In genomic region chr1:161082996-161083742, GRCh38 we compare ENCODE assay signal across 11 cellular contexts. TPM values are rescaled to one million over a fixed set of nuclear protein-coding genes. Genes with fewer than 3 reads are reported as not detected.
DNase-seq lines count a peak whose midpoint lies in the region; ATAC-seq and TF ChIP-seq lines count a peak whose summit lies in the region.
"Had no signal": no experiment of that assay in that cellular context is flagged by ENCODE, and none has a peak within 500 bp of the region (broad histone marks: within the 10 kb centered on the region; RNA-seq: fewer than 3 reads in every experiment).

No MANE protein-coding gene starts in this region.

- H3K36me3 Mint-ChIP-seq in WTC11: no peaks in the 10 kb centered on the region

- H2AFZ ChIP-seq in hepatocyte: peak overlapping the region; percentile 22

- no peaks in the 10 kb centered on the region for H3K9me3 Mint-ChIP-seq in WTC11

- H4K20me1 ChIP-seq in hepatocyte (ENCODE audit: insufficient read depth, poor library complexity, severe bottlenecking): no peaks in the 10 kb centered on the region

- no peaks in the 10 kb centered on the region for H3K9me2 ChIP-seq in hepatocyte (replicated peaks; ENCODE audit: insufficient read depth)

- H3K27me3 Mint-ChIP-seq in WTC11 (ENCODE audit: low read depth): no peaks in the 10 kb centered on the region; the same call in 1 of the 2 replicates

- no peak for TF ChIP-seq POLR2A in thyroid gland (IDR thresholded peaks at IDR 0.05)

- CTCF ChIA-PET in WTC11 (lab: Charles Lee): interaction anchor here (0.5 to 1.9 kb wide), 3 partner anchors 11 to 62 kb away, joined by 3 to 6 read pairs (median 4); partner anchors contain the start of gene F11R

- intact Hi-C loops in thyroid gland (cut with DNase I): no loop called here

- H3K4me3 Mint-ChIP-seq in WTC11: no peak overlapping the region

- H3K27ac Mint-ChIP-seq in WTC11: no peak overlapping the region

- 35% methylated on average over 8 of the region's 8 CpGs for WGBS in hepatocyte (ENCODE audit: low lambda C conversion rate, missing lambda C conversion rate)
- 45 to 56% methylated on average over 6 to 8 of the region's 8 CpGs for WGBS in thyroid gland, 2 donors

- H3K4me1 ChIP-seq in hepatocyte (ENCODE audit: insufficient read depth): peaks cover 35% of the 10 kb centered on the region
- H3K4me1 ChIP-seq in thyroid gland: peaks cover 0 to 11% of the 10 kb centered on the region in 2 donors

- H3K4me1 Mint-ChIP-seq in WTC11: peaks cover 41% of the 10 kb centered on the region

- H3K4me2 ChIP-seq in hepatocyte: peak overlapping the region; percentile 73

- peak overlapping the region; percentile 99 for H3K27ac ChIP-seq in hepatocyte
- peak overlapping the region in 1 of 3 donors; percentile 45 for H3K27ac ChIP-seq in thyroid gland
- H3K27ac ChIP-seq: 22Rv1, neutrophil had no signal

- H3K9me3 ChIP-seq in hepatocyte (ENCODE audit: low read depth) (no peaks in the 10 kb centered on the region), thyroid gland (no peaks in the 10 kb centered on the region)
- H3K9me3 ChIP-seq: neutrophil had no signal

- DNase-seq in DMS 273 (lab: John Stamatoyannopoulos, UW; ENCODE audit: unreplicated experiment): peak; percentile 20
- no peak for DNase-seq in DMS 273 treated with DMSO at 0.1 percent for 48 hours (lab: John Stamatoyannopoulos, UW)
- no peak for DNase-seq in WTC11 (ENCODE audit: low spot score)
- peak; percentile 94 for DNase-seq in hepatocyte (ENCODE audit: low spot score)
- DNase-seq in thyroid gland: peak; percentile 45 to 51
- DNase-seq in T-helper 1 cell: no peak
- DNase-seq in NCI-H1092 treated with DMSO at 0.1 percent for 48 hours (lab: John Stamatoyannopoulos, UW): no peak

- H3K79me2 ChIP-seq in hepatocyte: peaks cover 9% of the 10 kb centered on the region

- H3K4me3 ChIP-seq in hepatocyte: no peak overlapping the region
- no peak overlapping the region for H3K4me3 ChIP-seq in thyroid gland (replicated peaks in 1 of 3)

- POLR2A ChIA-PET in WTC11 (lab: Charles Lee): no interaction called here

- H3K36me3 ChIP-seq in hepatocyte (replicated peaks; ENCODE audit: insufficient read depth, low read depth): no peaks in the 10 kb centered on the region
- H3K36me3 ChIP-seq in thyroid gland: no peaks in the 10 kb centered on the region
- H3K36me3 ChIP-seq: neutrophil had no signal

- no peak; the same call in none of the 2 replicates for ATAC-seq in WTC11
- ATAC-seq in HG03571 (IDR thresholded peaks at IDR 0.05; ENCODE audit: unreplicated experiment): no peak

- TF ChIP-seq CTCF in WTC11 (IDR thresholded peaks at IDR 0.05) (no peak), hepatocyte (IDR thresholded peaks at IDR 0.05; ENCODE audit: poor library complexity) (no peak), thyroid gland (IDR thresholded peaks at IDR 0.05) (no peak)

- no peaks in the 10 kb centered on the region for H3K27me3 ChIP-seq in hepatocyte
- H3K27me3 ChIP-seq in thyroid gland: no peaks in the 10 kb centered on the region
- H3K27me3 ChIP-seq: neutrophil had no signal

TF ChIP-seq in WTC11, 78 proteins besides CTCF, POLR2A, EP300 and RAD21:
- TF ChIP-seq MLX (CRISPR knock-in tag; IDR thresholded peaks at IDR 0.05): no peak
- TF ChIP-seq TEAD1 (CRISPR knock-in tag; IDR thresholded peaks at IDR 0.05): no peak
- TF ChIP-seq GABPB1 (CRISPR knock-in tag; IDR thresholded peaks at IDR 0.05): no peak
- TF ChIP-seq ZNF121 (CRISPR knock-in tag; IDR thresholded peaks at IDR 0.05): no peak
- peak; percentile 51; the same call in 1 of the 2 replicates for TF ChIP-seq ZNF263 (CRISPR knock-in tag; IDR thresholded peaks at IDR 0.05; ENCODE audit: low read depth)

RNA-seq across cellular contexts. Expression of gene NECTIN4, which starts 6.2 kb away (rescaled TPM):
- total RNA-seq in WTC11 (2021): 0.46 to 1.7 TPM (median 0.48 TPM) in 3 replicates
- total RNA-seq in hepatocyte: 5.9 and 7.0 TPM in 2 replicates
- polyA plus RNA-seq in hepatocyte: 8.5 and 12.7 TPM in 2 replicates
- total RNA-seq in thyroid gland: under 1 TPM in 1 of 4 donors, not detected in 3; 0.27 TPM

RNA-seq across cellular contexts. Expression of gene ARHGAP30, which starts 13.5 kb away (rescaled TPM):
- total RNA-seq in WTC11 (2021) (0.39 to 0.92 TPM (median 0.52 TPM) in 3 replicates), hepatocyte (0.52 and 0.80 TPM in 2 replicates), thyroid gland (1 to 10 TPM; 1.4 to 3.5 (median 2.9) TPM)
- 1.4 and 1.7 TPM in 2 replicates for polyA plus RNA-seq in hepatocyte

RNA-seq across cellular contexts. Expression of gene KLHDC9, which starts 15.0 kb away (rescaled TPM):
- total RNA-seq in WTC11 (2021) (5.8 to 8.7 TPM (median 8.7 TPM) in 3 replicates), hepatocyte (1.4 and 3.9 TPM in 2 replicates), thyroid gland (10 to 100 TPM in 3 of 4 donors, 1 to 10 TPM in 1; 6.9 to 31.8 (median 19.2) TPM)
- 4.5 and 7.4 TPM in 2 replicates for polyA plus RNA-seq in hepatocyte
- total RNA-seq: T-helper 2 cell treated with Interferon-gamma antibody and Interleukin-4, amounts not matched to agents 100 ng/mL and 5 ng/mL, for 36 hours had no signal

RNA-seq across cellular contexts. Expression of gene PFDN2, which starts 34.7 kb away (rescaled TPM):
- total RNA-seq in WTC11 (2021) (91.0 to 95.4 TPM (median 92.6 TPM) in 3 replicates), hepatocyte (47.6 and 63.1 TPM in 2 replicates), thyroid gland (10 to 100 TPM; 23.8 to 58.2 (median 30.3) TPM)
- polyA plus RNA-seq in hepatocyte: 84.6 and 93.2 TPM in 2 replicates

RNA-seq across cellular contexts. Expression of gene NIT1, which starts 34.7 kb away (rescaled TPM):
- total RNA-seq in WTC11 (2021) (44.4 to 47.2 TPM (median 46.5 TPM) in 3 replicates), hepatocyte (41.3 and 47.5 TPM in 2 replicates), thyroid gland (10 to 100 TPM; 36.4 to 50.4 (median 47.9) TPM)
- 48.9 and 50.4 TPM in 2 replicates for polyA plus RNA-seq in hepatocyte

Comparison
In these comparisons a context has a peak if more than half of its experiments do, and no peak if none do; other contexts are left out.
1. DNase-seq: peak in DMS 273 (single experiment), hepatocyte (single experiment) and thyroid gland (2 of 2); none in DMS 273 treated with DMSO at 0.1 percent for 48 hours (single experiment), WTC11 (single experiment), T-helper 1 cell (0 of 5) and NCI-H1092 treated with DMSO at 0.1 percent for 48 hours (single experiment).